ENCODE assay signal across 14 cellular contexts in genomic region chr1:204420039-204421004, GRCh38. TPM values are rescaled to one million over a fixed set of nuclear protein-coding genes. Genes with fewer than 3 reads are reported as not detected.
A peak's percentile ranks its signal among the peaks of the same experiment; 100 is the strongest.
DNase-seq lines count a peak whose midpoint lies in the region; ATAC-seq and TF ChIP-seq lines count a peak whose summit lies in the region.
"Had no signal": no experiment of that assay in that cellular context is flagged by ENCODE, and none has a peak within 500 bp of the region (broad histone marks: within the 10 kb centered on the region; RNA-seq: fewer than 3 reads in every experiment).

No MANE protein-coding gene starts in this region.

- TF ChIP-seq CTCF in A673 (conservative IDR thresholded peaks at IDR 0.05; ENCODE audit: low read depth, low read length) (no peak), dorsolateral prefrontal cortex (IDR thresholded peaks at IDR 0.05 in 54 of 56, conservative IDR thresholded peaks at IDR 0.05 in 2 of 56; ENCODE audit: low read depth in 1 of 56, partially characterized antibody in 56 of 56) (no peak)

- H3K4me3 Mint-ChIP-seq in T-helper 17 cell: no peak overlapping the region

- H3K27ac Mint-ChIP-seq in T-helper 17 cell: peak overlapping the region; percentile 74

- peaks cover 18% of the 10 kb centered on the region for H3K4me1 Mint-ChIP-seq in T-helper 17 cell

- no peaks in the 10 kb centered on the region for H3K9me3 ChIP-seq in A673 (ENCODE audit: low read depth, low read length, poor library complexity, severe bottlenecking)
- H3K9me3 ChIP-seq in T-helper 17 cell (ENCODE audit: control insufficient read depth, low read length, poor library complexity, severe bottlenecking): no peaks in the 10 kb centered on the region
- H3K9me3 ChIP-seq: heart right ventricle, sigmoid colon had no signal

- no TSS peak for BruUV-seq in A673 (replicated peaks; lab: Mats Ljungman, UMichigan)

- peaks cover 6% of the 10 kb centered on the region for H3K36me3 Mint-ChIP-seq in T-helper 17 cell (ENCODE audit: low read depth)

- no peaks in the 10 kb centered on the region for H3K27me3 Mint-ChIP-seq in T-helper 17 cell

- H3K27ac ChIP-seq in A673 (ENCODE audit: low read depth, low read length, poor library complexity, severe bottlenecking) (peak overlapping the region; percentile 46), dorsolateral prefrontal cortex (peak overlapping the region in 1 of 59 donors; percentile 19)

- no peaks in the 10 kb centered on the region for H3K36me3 ChIP-seq in A673 (ENCODE audit: insufficient read depth, low read length, poor library complexity, severe bottlenecking)
- H3K36me3 ChIP-seq in H7 (replicated peaks; ENCODE audit: control insufficient read depth, insufficient read depth, low read length): peaks cover 2% of the 10 kb centered on the region; the same call in 1 of the 2 replicates

- POLR2A ChIA-PET in A673 (lab: Charles Lee; ENCODE audit: low non-redundant PET): no interaction called here

- H3K4me3 ChIP-seq in A673 (ENCODE audit: low read depth, low read length, poor library complexity, severe bottlenecking) (no peak overlapping the region), H7 (ENCODE audit: insufficient read depth, low read depth, low read length) (no peak overlapping the region), dorsolateral prefrontal cortex (no peak overlapping the region)
- H3K4me3 ChIP-seq: heart right ventricle, sigmoid colon had no signal

- DNase-seq in A673 (ENCODE audit: low spot score) (no peak), H7 (peak; percentile 50), T-helper 17 cell (no peak), left kidney (ENCODE audit: low read depth, low spot score) (peak; percentile 50), posterior vena cava (ENCODE audit: low spot score) (no peak), dorsolateral prefrontal cortex (no peak), mucosa of gallbladder (ENCODE audit: low spot score) (no peak), DMS53 (lab: John Stamatoyannopoulos, UW) (no peak)
- DNase-seq: anterior cingulate cortex, heart right ventricle, KG1, midbrain, NCI-H2081, sigmoid colon had no signal

- H3K27me3 ChIP-seq in A673 (replicated peaks; ENCODE audit: insufficient read depth, low read depth, low read length, poor library complexity): no peaks in the 10 kb centered on the region
- no peaks in the 10 kb centered on the region for H3K27me3 ChIP-seq in H7 (ENCODE audit: control insufficient read depth, insufficient read depth, low read length)
- no peaks in the 10 kb centered on the region for H3K27me3 ChIP-seq in dorsolateral prefrontal cortex
- H3K27me3 ChIP-seq: heart right ventricle, sigmoid colon had no signal

- intact Hi-C loops in A673 (cut with micrococcal nuclease; ENCODE audit: unreplicated experiment) (no loop called here), posterior vena cava (cut with DNase I) (no loop called here), dorsolateral prefrontal cortex (cut with DNase I) (no loop called here)

- ATAC-seq in T-helper 17 cell: no peak
- ATAC-seq: heart right ventricle had no signal

- CTCF ChIA-PET in A673 (lab: Charles Lee): no interaction called here

- H3K4me1 ChIP-seq in A673 (ENCODE audit: insufficient read depth, low read length, poor library complexity, severe bottlenecking): peaks cover 32% of the 10 kb centered on the region

RNA-seq across cellular contexts. Expression of gene PPP1R15B, which starts 8.7 kb away (rescaled TPM):
- total RNA-seq in A673 (2021) (46.9 and 52.5 TPM in 2 replicates), T-helper 17 cell (100 to 1,000 TPM; 207 to 266 TPM), posterior vena cava (10 to 100 TPM; 33.2 to 45.7 TPM), dorsolateral prefrontal cortex (10 to 100 TPM; 26.2 to 55.9 (median 35.6) TPM), mucosa of gallbladder (38.8 TPM)
- total RNA-seq in H7 (2014; rRNA removed; shearing (Covaris generic)): 37.1 and 40.6 TPM in 2 replicates

Comparison
In these comparisons a context has a peak if more than half of its experiments do, and no peak if none do; other contexts are left out.
1. DNase-seq: peak in H7 (single experiment) and left kidney (single experiment); none in A673 (single experiment), T-helper 17 cell (0 of 3), posterior vena cava (single experiment), dorsolateral prefrontal cortex (0 of 10), mucosa of gallbladder (single experiment) and DMS53 (single experiment).